Comparison of ENCODE assay signal across 12 cellular contexts in the genomic region with DNA sequence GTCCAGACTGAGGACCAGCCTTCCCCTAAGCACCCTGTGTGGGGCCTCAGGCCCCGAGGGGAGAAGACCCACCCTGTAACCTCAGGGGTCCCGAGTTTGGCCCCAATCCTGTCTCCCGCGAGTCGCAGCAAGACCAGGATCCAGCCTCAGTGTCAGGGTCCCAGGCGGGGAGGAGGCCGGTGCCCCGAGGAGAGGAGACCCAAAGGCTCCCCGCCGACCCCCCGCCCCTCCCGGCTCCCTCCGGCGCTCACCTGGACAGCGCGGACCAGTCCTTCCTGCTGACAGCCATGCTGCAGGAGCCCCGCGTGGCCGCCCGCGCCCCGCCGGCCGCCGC. TPM values are rescaled to one million over a fixed set of nuclear protein-coding genes. Genes with fewer than 3 reads are reported as not detected.
DNase-seq lines count a peak whose midpoint lies in the region; ATAC-seq and TF ChIP-seq lines count a peak whose summit lies in the region.
"Had no signal": no experiment of that assay in that cellular context is flagged by ENCODE, and none has a peak within 500 bp of the region (broad histone marks: within the 10 kb centered on the region; RNA-seq: fewer than 3 reads in every experiment).

A gene with protein sequence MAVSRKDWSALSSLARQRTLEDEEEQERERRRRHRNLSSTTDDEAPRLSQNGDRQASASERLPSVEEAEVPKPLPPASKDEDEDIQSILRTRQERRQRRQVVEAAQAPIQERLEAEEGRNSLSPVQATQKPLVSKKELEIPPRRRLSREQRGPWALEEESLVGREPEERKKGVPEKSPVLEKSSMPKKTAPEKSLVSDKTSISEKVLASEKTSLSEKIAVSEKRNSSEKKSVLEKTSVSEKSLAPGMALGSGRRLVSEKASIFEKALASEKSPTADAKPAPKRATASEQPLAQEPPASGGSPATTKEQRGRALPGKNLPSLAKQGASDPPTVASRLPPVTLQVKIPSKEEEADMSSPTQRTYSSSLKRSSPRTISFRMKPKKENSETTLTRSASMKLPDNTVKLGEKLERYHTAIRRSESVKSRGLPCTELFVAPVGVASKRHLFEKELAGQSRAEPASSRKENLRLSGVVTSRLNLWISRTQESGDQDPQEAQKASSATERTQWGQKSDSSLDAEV (minus strand): TSS at position 307 of the 334 bp plus-strand sequence. CDS start 18 bp downstream, at position 289.

- no peak within 1 kb of the TSS for H3K27ac Mint-ChIP-seq in stimulated activated effector memory CD8-positive, alpha-beta T cell treated with anti-CD3 and anti-CD28 coated beads, Interleukin-12 subunit alpha, Interleukin-12 subunit beta, amount 100 ng/mL, for 72 hours

- TF ChIP-seq CTCF in right atrium auricular region (IDR thresholded peaks at IDR 0.05) = no peak

- intact Hi-C loops in Right ventricle myocardium superior (cut with DNase I) (no loop called here), Right ventricle myocardium inferior (cut with DNase I) (no loop called here)

- H3K36me3 ChIP-seq in right atrium auricular region = no peaks in the 10 kb centered on the region
- H3K36me3 ChIP-seq: SJSA1 had no signal

- no peak within 1 kb of the TSS for H3K4me3 Mint-ChIP-seq in stimulated activated effector memory CD8-positive, alpha-beta T cell treated with anti-CD3 and anti-CD28 coated beads, Interleukin-12 subunit alpha, Interleukin-12 subunit beta, amount 100 ng/mL, for 72 hours

- DNase-seq in Right ventricle myocardium superior (peak; percentile 30), Right ventricle myocardium inferior (ENCODE audit: missing footprints) (no peak), right atrium auricular region (ENCODE audit: low spot score) (no peak), myocyte (ENCODE audit: low read depth) (no peak), ureter (ENCODE audit: low spot score) (no peak), midbrain (lab: John Stamatoyannopoulos, UW) (no peak)
- no peak for DNase-seq in stimulated activated effector memory CD8-positive, alpha-beta T cell treated with anti-CD3 and anti-CD28 coated beads, Interleukin-12 subunit alpha, Interleukin-12 subunit beta, amount 100 ng/mL, for 72 hours (ENCODE audit: low spot score in 2 of 2)
- DNase-seq: activated effector memory CD4-positive, alpha-beta T cell treated with Interleukin-2 at 50 U/mL for 16 hours; cortex of kidney; Kasumi-1 had no signal

- H3K4me1 Mint-ChIP-seq in stimulated activated effector memory CD8-positive, alpha-beta T cell treated with anti-CD3 and anti-CD28 coated beads, Interleukin-12 subunit alpha, Interleukin-12 subunit beta, amount 100 ng/mL, for 72 hours = no peaks in the 10 kb centered on the region

- no peaks in the 10 kb centered on the region for H3K9me3 ChIP-seq in right atrium auricular region
- H3K9me3 ChIP-seq: SJSA1 had no signal

- no peak for ATAC-seq in Right ventricle myocardium superior (ENCODE audit: poor library complexity)
- ATAC-seq in Right ventricle myocardium inferior = no peak
- ATAC-seq in stimulated activated effector memory CD8-positive, alpha-beta T cell treated with anti-CD3 and anti-CD28 coated beads, Interleukin-12 subunit alpha, Interleukin-12 subunit beta, amount 100 ng/mL, for 72 hours = no peak
- ATAC-seq in GM19463 (IDR thresholded peaks at IDR 0.05; ENCODE audit: unreplicated experiment) = no peak

- H3K4me3 ChIP-seq in right atrium auricular region = peak within 1 kb of the TSS; percentile 14 to 38
- H3K4me3 ChIP-seq: SJSA1 had no signal

- H3K27ac ChIP-seq in right atrium auricular region = peak within 1 kb of the TSS in 1 of 2 donors; percentile 4
- H3K27ac ChIP-seq: SJSA1 had no signal

- H3K36me3 Mint-ChIP-seq in stimulated activated effector memory CD8-positive, alpha-beta T cell treated with anti-CD3 and anti-CD28 coated beads, Interleukin-12 subunit alpha, Interleukin-12 subunit beta, amount 100 ng/mL, for 72 hours = no peaks in the 10 kb centered on the region

- H3K4me1 ChIP-seq in right atrium auricular region = peaks cover 0 to 18% of the 10 kb centered on the region in 2 donors
- H3K4me1 ChIP-seq: SJSA1 had no signal

- H3K9me3 Mint-ChIP-seq in stimulated activated effector memory CD8-positive, alpha-beta T cell treated with anti-CD3 and anti-CD28 coated beads, Interleukin-12 subunit alpha, Interleukin-12 subunit beta, amount 100 ng/mL, for 72 hours = no peaks in the 10 kb centered on the region

- H3K27me3 ChIP-seq in right atrium auricular region = peaks cover 0 to 7% of the 10 kb centered on the region in 2 donors

RNA-seq across cellular contexts. Expression of the gene that starts here (rescaled TPM):
- 1.9 TPM for total RNA-seq in Right ventricle myocardium superior
- 2.4 TPM for total RNA-seq in Right ventricle myocardium inferior
- 1 to 10 TPM; 1.4 to 8.8 TPM for total RNA-seq in right atrium auricular region
- 22.3 and 27.0 TPM in 2 replicates for total RNA-seq in myocyte
- polyA plus RNA-seq in myocyte (2012) = 6.8 TPM
- total RNA-seq in ureter = 186 TPM
- total RNA-seq: SJSA1 had no signal
